Comparison of ENCODE assay signal across 24 cellular contexts in the genomic region with DNA sequence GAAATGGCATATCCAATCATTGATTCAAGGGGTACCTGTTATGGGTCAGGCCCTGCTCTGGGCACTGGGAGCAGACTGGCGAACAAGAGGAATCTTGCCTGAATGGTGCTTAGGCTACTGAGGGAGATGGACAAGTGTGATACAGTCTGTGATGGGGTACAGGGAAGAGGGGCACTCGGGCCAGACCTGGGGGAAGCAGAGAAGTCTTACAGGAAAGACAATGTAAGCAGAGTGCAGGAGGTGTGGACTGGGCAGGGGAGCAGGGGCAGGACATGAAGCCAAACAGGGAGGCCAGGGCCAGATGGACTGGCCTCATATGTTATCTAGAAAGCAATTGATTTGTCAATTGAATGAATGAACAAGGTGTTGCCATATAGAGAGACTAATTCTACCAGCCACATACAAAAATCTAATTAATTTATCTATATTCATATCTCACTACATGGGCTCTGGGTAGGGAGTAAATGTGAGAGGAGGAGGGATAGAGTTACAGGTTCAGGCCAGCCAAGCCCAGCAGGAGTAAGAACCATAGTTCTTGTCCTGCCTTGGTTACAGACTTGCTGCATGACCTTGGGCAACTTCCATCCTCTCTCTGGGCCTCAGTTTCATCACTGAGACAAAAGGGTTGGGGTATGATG. TPM values are rescaled to one million over a fixed set of nuclear protein-coding genes. Genes with fewer than 3 reads are reported as not detected.
A peak's percentile ranks its signal among the peaks of the same experiment; 100 is the strongest.
DNase-seq lines count a peak whose midpoint lies in the region; ATAC-seq, FAIRE-seq and TF ChIP-seq lines count a peak whose summit lies in the region.
"Had no signal": no experiment of that assay in that cellular context is flagged by ENCODE, and none has a peak within 500 bp of the region (broad histone marks: within the 10 kb centered on the region; RNA-seq: fewer than 3 reads in every experiment).

No MANE protein-coding gene starts in this region.

- H3K9ac ChIP-seq in mesendoderm (ENCODE audit: low read length) (no peak overlapping the region), kidney (ENCODE audit: low read length in 2 of 2) (no peak overlapping the region)
- H3K9ac ChIP-seq: GM23248 had no signal

- ATAC-seq in RWPE2 (ENCODE audit: low read depth) (no peak), left lung (no peak)

- intact Hi-C loops in sigmoid colon (cut with DNase I), result no loop called here
- intact Hi-C loops in kidney (cut with DNase I), result no loop called here
- intact Hi-C loops in left lung (cut with DNase I), result no loop called here

- H3K4me1 ChIP-seq in HEK293 (ENCODE audit: control insufficient read depth, insufficient read depth, low read length) (peaks cover 4% of the 10 kb centered on the region; the same call in 1 of the 2 replicates), RWPE2 (ENCODE audit: insufficient read depth, poor library complexity, severe bottlenecking) (no peaks in the 10 kb centered on the region), mesendoderm (ENCODE audit: control insufficient read depth, low read depth, low read length) (peaks cover 4% of the 10 kb centered on the region), sigmoid colon (peaks cover 0 to 15% (median 12%) of the 10 kb centered on the region in 4 donors), kidney (ENCODE audit: control insufficient read depth in 1 of 2, insufficient read depth in 1 of 2, low read depth in 1 of 2, low read length in 2 of 2) (peaks cover 5 to 9% of the 10 kb centered on the region in 2 donors), left lung (peaks cover 6 to 9% of the 10 kb centered on the region in 2 donors)

- H2AK5ac ChIP-seq in mesendoderm (ENCODE audit: low read length), result peak overlapping the region; percentile 88

- no peak for TF ChIP-seq POLR2A in sigmoid colon (IDR thresholded peaks at IDR 0.05)

- FAIRE-seq in kidney (lab: Jason Lieb, UNC), result no peak
- FAIRE-seq: GM12892 had no signal

- POLR2A ChIA-PET in HEK293 (lab: Yijun Ruan, JAX), result no interaction called here

- no peaks in the 10 kb centered on the region for H3K79me1 ChIP-seq in mesendoderm (ENCODE audit: low read length)

- H4K8ac ChIP-seq in mesendoderm (ENCODE audit: low read depth, low read length), result no peak overlapping the region

- no peaks in the 10 kb centered on the region for H3K36me3 ChIP-seq in HEK293 (ENCODE audit: control insufficient read depth in 2 of 2, insufficient read depth in 1 of 2, low read length in 2 of 2)
- H3K36me3 ChIP-seq in RWPE2 (ENCODE audit: low read depth), result no peaks in the 10 kb centered on the region
- H3K36me3 ChIP-seq in mesendoderm (ENCODE audit: control insufficient read depth, insufficient read depth, low read length), result no peaks in the 10 kb centered on the region
- H3K36me3 ChIP-seq in sigmoid colon, result no peaks in the 10 kb centered on the region
- H3K36me3 ChIP-seq in kidney (ENCODE audit: control insufficient read depth in 1 of 2, insufficient read depth in 2 of 2, low read length in 2 of 2), result no peaks in the 10 kb centered on the region
- no peaks in the 10 kb centered on the region for H3K36me3 ChIP-seq in left lung
- H3K36me3 ChIP-seq: SJCRH30 had no signal

- DNase-seq in RWPE2 (ENCODE audit: low spot score) (peak; percentile 24), mesendoderm (no peak), sigmoid colon (peak; percentile 54), kidney (no peak), left lung (no peak), NCI-H2196 (lab: John Stamatoyannopoulos, UW; ENCODE audit: unreplicated experiment) (no peak)
- DNase-seq: AML-193; C1 segment of cervical spinal cord; Calu3; CD8-positive, alpha-beta memory T cell; DMS153; GM23248; H9; KG1; NCI-H1092; NCI-H1436; NCI-H187 treated with DMSO at 0.1 percent for 48 hours; NCI-H226; NCI-H510A treated with DMSO at 0.1 percent for 48 hours; NCI-H748 treated with DMSO at 0.1 percent for 48 hours; NK-92 treated with Interleukin-12 subunit alpha and Interleukin-12 subunit beta, amount 100 ng/mL, for 24 hours; SJCRH30 had no signal

- no peak overlapping the region for H3K18ac ChIP-seq in mesendoderm (ENCODE audit: low read length)

- H2BK120ac ChIP-seq in mesendoderm (ENCODE audit: low read depth, low read length), result no peak overlapping the region

- H3K4ac ChIP-seq in mesendoderm (ENCODE audit: low read depth, low read length), result no peak overlapping the region

- CTCF ChIA-PET in HEK293 (lab: Yijun Ruan, JAX), result no interaction called here

- H3K27me3 ChIP-seq in RWPE2 (ENCODE audit: insufficient read depth, poor library complexity, severe bottlenecking), result peaks cover 24% of the 10 kb centered on the region
- no peaks in the 10 kb centered on the region for H3K27me3 ChIP-seq in mesendoderm (ENCODE audit: insufficient read depth, low read length, poor library complexity)
- peaks cover 0 to 6% (median 0%) of the 10 kb centered on the region in 3 donors for H3K27me3 ChIP-seq in sigmoid colon
- peaks cover 0 to 31% of the 10 kb centered on the region in 2 donors for H3K27me3 ChIP-seq in left lung
- H3K27me3 ChIP-seq: SJCRH30 had no signal

- TF ChIP-seq CTCF in HEK293 (tag by site-specific recombination; IDR thresholded peaks at IDR 0.05) (no peak), RWPE2 (IDR thresholded peaks at IDR 0.05; ENCODE audit: poor library complexity, severe bottlenecking) (no peak), sigmoid colon (IDR thresholded peaks at IDR 0.05) (no peak), kidney (IDR thresholded peaks at IDR 0.05; ENCODE audit: borderline replicate concordance, extremely low read depth, insufficient read depth) (no peak), left lung (IDR thresholded peaks at IDR 0.05) (no peak)

- no peaks in the 10 kb centered on the region for H3K9me3 ChIP-seq in HEK293 (ENCODE audit: control insufficient read depth, insufficient read depth, low read depth, low read length)
- H3K9me3 ChIP-seq in RWPE2 (ENCODE audit: severe bottlenecking), result no peaks in the 10 kb centered on the region
- no peaks in the 10 kb centered on the region for H3K9me3 ChIP-seq in sigmoid colon
- no peaks in the 10 kb centered on the region for H3K9me3 ChIP-seq in kidney (ENCODE audit: control insufficient read depth in 1 of 2, low read length in 2 of 2)
- no peaks in the 10 kb centered on the region for H3K9me3 ChIP-seq in left lung
- H3K9me3 ChIP-seq: SJCRH30 had no signal

- no peak overlapping the region for H3K4me2 ChIP-seq in mesendoderm (ENCODE audit: low read length)

- no peaks in the 10 kb centered on the region for H3K79me2 ChIP-seq in mesendoderm (ENCODE audit: control insufficient read depth, insufficient read depth, low read length)

- WGBS in mesendoderm (ENCODE audit: extremely low coverage, insufficient coverage, low lambda C conversion rate), result no CpG with 5 or more reads among the region's 2 CpGs
- WGBS in sigmoid colon, 2 donors, result 87 to 89% methylated on average over 2 of the region's 2 CpGs

- TF ChIP-seq EP300 in sigmoid colon (IDR thresholded peaks at IDR 0.05), result no peak

- H3K4me3 ChIP-seq in HEK293 (ENCODE audit: low read depth, low read length) (no peak overlapping the region), RWPE2 (ENCODE audit: severe bottlenecking) (no peak overlapping the region), mesendoderm (ENCODE audit: low read length) (no peak overlapping the region), sigmoid colon (no peak overlapping the region), kidney (ENCODE audit: low read length in 2 of 2) (no peak overlapping the region), left lung (no peak overlapping the region)
- H3K4me3 ChIP-seq: GM23248, SJCRH30 had no signal

- H3K27ac ChIP-seq in HEK293 (ENCODE audit: extremely low read depth, low read depth, low read length) (no peak overlapping the region), RWPE2 (ENCODE audit: poor library complexity, severe bottlenecking) (no peak overlapping the region), mesendoderm (ENCODE audit: low read depth, low read length) (no peak overlapping the region), sigmoid colon (no peak overlapping the region), kidney (ENCODE audit: low read depth in 2 of 2, low read length in 2 of 2) (no peak overlapping the region), left lung (no peak overlapping the region)
- H3K27ac ChIP-seq: GM23248, SJCRH30 had no signal

- no peak overlapping the region for H2BK15ac ChIP-seq in mesendoderm (replicated peaks; ENCODE audit: low read depth)

- H2BK5ac ChIP-seq in mesendoderm (ENCODE audit: low read length), result no peak overlapping the region

- no peak overlapping the region for H3K23ac ChIP-seq in mesendoderm (ENCODE audit: low read length)

- no peak overlapping the region for H3K56ac ChIP-seq in mesendoderm (ENCODE audit: low read length)

- H4K5ac ChIP-seq in mesendoderm (ENCODE audit: low read length), result no peak overlapping the region

TF ChIP-seq in HEK293, 187 proteins besides CTCF, POLR2A, EP300 and RAD21 (continues in another document):
- TF ChIP-seq WT1 (tag by site-specific recombination; IDR thresholded peaks at IDR 0.05) (peak; percentile 55; the same call in 1 of the 2 replicates), FEZF1 (tag by site-specific recombination; IDR thresholded peaks at IDR 0.05) (no peak)
- TF ChIP-seq, protein P1, sequence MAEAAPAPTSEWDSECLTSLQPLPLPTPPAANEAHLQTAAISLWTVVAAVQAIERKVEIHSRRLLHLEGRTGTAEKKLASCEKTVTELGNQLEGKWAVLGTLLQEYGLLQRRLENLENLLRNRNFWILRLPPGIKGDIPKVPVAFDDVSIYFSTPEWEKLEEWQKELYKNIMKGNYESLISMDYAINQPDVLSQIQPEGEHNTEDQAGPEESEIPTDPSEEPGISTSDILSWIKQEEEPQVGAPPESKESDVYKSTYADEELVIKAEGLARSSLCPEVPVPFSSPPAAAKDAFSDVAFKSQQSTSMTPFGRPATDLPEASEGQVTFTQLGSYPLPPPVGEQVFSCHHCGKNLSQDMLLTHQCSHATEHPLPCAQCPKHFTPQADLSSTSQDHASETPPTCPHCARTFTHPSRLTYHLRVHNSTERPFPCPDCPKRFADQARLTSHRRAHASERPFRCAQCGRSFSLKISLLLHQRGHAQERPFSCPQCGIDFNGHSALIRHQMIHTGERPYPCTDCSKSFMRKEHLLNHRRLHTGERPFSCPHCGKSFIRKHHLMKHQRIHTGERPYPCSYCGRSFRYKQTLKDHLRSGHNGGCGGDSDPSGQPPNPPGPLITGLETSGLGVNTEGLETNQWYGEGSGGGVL (tag by site-specific recombination; IDR thresholded peaks at IDR 0.05), result no peak

RNA-seq across cellular contexts. Expression of gene IGDCC4, which starts 3.6 kb away (rescaled TPM):
- polyA plus RNA-seq in mesendoderm (2013, experiment 1 of 2), result 1.7 TPM
- polyA plus RNA-seq in mesendoderm (2013, experiment 2 of 2), result 1.8 TPM
- total RNA-seq in sigmoid colon (1 to 10 TPM in 2 of 4 donors, under 1 TPM in 2; 0.27 to 2.8 (median 0.96) TPM), kidney (4.3 TPM), left lung (1 to 10 TPM; 1.9 to 5.4 TPM)
- polyA plus RNA-seq in sigmoid colon (1 to 10 TPM in 1 of 3 donors, under 1 TPM in 2; 0.23 to 1.5 (median 0.60) TPM), kidney (ENCODE audit: insufficient read depth, low read depth, low replicate concordance) (0.17 TPM)
- polyA plus RNA-seq: CD8-positive, alpha-beta memory T cell had no signal

RNA-seq across cellular contexts. Expression of gene IGDCC3, which starts 48.5 kb away (rescaled TPM):
- polyA plus RNA-seq in mesendoderm (2013, experiment 1 of 2), result 44.0 TPM
- 43.7 TPM for polyA plus RNA-seq in mesendoderm (2013, experiment 2 of 2)
- total RNA-seq in sigmoid colon (under 1 TPM in 3 of 4 donors, not detected in 1; under 0.01 to 0.55 (median 0.41) TPM), kidney (0.22 TPM), left lung (under 1 TPM in 1 of 2 donors, not detected in 1; 0.20 TPM)
- polyA plus RNA-seq in sigmoid colon (under 1 TPM in 2 of 3 donors, not detected in 1; under 0.01 to 0.12 TPM), kidney (ENCODE audit: insufficient read depth, low read depth, low replicate concordance) (0.49 TPM)
- total RNA-seq: Calu3; CD8-positive, alpha-beta memory T cell; GM23248 had no signal
- polyA plus RNA-seq: CD8-positive, alpha-beta memory T cell; GM23248 had no signal

Comparison
In these comparisons a context has a peak if more than half of its experiments do, and no peak if none do; other contexts are left out.
1. DNase-seq: peak in RWPE2 (single experiment) and sigmoid colon (single experiment); none in mesendoderm (single experiment), kidney (single experiment), left lung (0 of 2) and NCI-H2196 (single experiment).